Comparison of ENCODE assay signal across 11 cellular contexts in the genomic region with DNA sequence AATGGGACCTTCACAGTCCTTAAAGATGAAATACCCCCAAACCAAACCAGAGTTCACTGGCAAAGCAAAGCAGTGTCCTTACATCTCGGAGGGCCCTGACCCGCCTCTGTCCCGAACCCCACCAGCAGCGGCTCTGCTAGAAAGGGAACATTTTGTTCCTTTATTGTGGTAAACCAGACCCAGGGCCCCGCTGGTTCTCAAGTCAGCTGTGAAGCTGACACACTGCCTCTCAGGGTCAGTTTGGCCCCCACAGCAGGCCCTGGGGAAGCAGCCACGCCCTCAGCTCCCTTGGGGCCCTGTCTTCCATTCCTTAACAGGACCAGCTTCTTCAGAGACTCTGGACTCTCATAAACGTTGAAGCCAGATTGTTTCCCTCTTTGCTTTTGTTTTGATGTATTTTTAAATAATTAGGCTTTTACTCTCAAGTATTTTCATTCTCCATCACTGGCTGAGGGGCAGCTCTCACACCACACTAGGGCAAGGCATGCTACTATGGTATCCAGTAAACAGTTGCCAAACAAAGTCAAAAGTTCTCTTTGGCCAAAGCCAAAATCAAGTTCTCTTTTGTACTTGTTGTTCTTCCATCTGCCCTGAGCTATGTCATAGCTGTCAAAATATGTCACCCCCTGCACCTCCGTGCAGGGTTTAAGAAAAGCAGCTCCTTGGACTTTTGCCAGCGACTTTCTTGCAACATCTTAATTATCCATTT.
DNase-seq lines count a peak whose midpoint lies in the region; ATAC-seq and TF ChIP-seq lines count a peak whose summit lies in the region.
"Had no signal": no experiment of that assay in that cellular context is flagged by ENCODE, and none has a peak within 500 bp of the region (broad histone marks: within the 10 kb centered on the region; RNA-seq: fewer than 3 reads in every experiment).

No MANE protein-coding gene starts in this region.

- H3K4me1 Mint-ChIP-seq in CD14-positive monocyte (peaks cover 57% of the 10 kb centered on the region), WTC11 (peaks cover 43% of the 10 kb centered on the region)
- H3K4me1 Mint-ChIP-seq: CD8-positive, alpha-beta memory T cell had no signal

- POLR2A ChIA-PET in WTC11 (lab: Charles Lee) = no interaction called here

- H3K4me3 ChIP-seq in left ventricle myocardium inferior = no peak overlapping the region
- H3K4me3 ChIP-seq in prostate gland = no peak overlapping the region

- H3K27ac ChIP-seq in left ventricle myocardium inferior (replicated peaks) (peak overlapping the region; percentile 89), prostate gland (peak overlapping the region; percentile 46 to 51)

- no peaks in the 10 kb centered on the region for H3K36me3 ChIP-seq in left ventricle myocardium inferior
- H3K36me3 ChIP-seq in prostate gland = no peaks in the 10 kb centered on the region

- H3K9me3 Mint-ChIP-seq in CD14-positive monocyte (peaks cover 0 to 2% (median 0%) of the 10 kb centered on the region in 7 donors), WTC11 (no peaks in the 10 kb centered on the region)
- H3K9me3 Mint-ChIP-seq: CD8-positive, alpha-beta memory T cell had no signal

- TF ChIP-seq POLR2A in prostate gland (IDR thresholded peaks at IDR 0.05) = no peak

- CTCF ChIA-PET in WTC11 (lab: Charles Lee) = interaction anchor here (4.4 kb wide), 1 partner anchor 71 kb away, joined by 17 read pairs; no protein-coding TSS in a partner anchor

- H3K36me3 Mint-ChIP-seq in CD14-positive monocyte = no peaks in the 10 kb centered on the region
- H3K36me3 Mint-ChIP-seq in WTC11 = no peaks in the 10 kb centered on the region
- H3K36me3 Mint-ChIP-seq: CD8-positive, alpha-beta memory T cell had no signal

- no peak for TF ChIP-seq CTCF in CD14-positive monocyte (IDR thresholded peaks at IDR 0.05)
- no peak for TF ChIP-seq CTCF in WTC11 (IDR thresholded peaks at IDR 0.05)
- TF ChIP-seq CTCF in left ventricle myocardium inferior (IDR thresholded peaks at IDR 0.05; ENCODE audit: borderline replicate concordance) = no peak
- TF ChIP-seq CTCF in prostate gland (IDR thresholded peaks at IDR 0.05) = no peak

- H3K27me3 Mint-ChIP-seq in CD14-positive monocyte (ENCODE audit: low read depth in 3 of 3) (peaks cover 0 to 2% (median 1%) of the 10 kb centered on the region in 3 donors), WTC11 (ENCODE audit: low read depth) (no peaks in the 10 kb centered on the region)
- H3K27me3 Mint-ChIP-seq: CD8-positive, alpha-beta memory T cell had no signal

- no peaks in the 10 kb centered on the region for H3K9me3 ChIP-seq in left ventricle myocardium inferior (replicated peaks)
- no peaks in the 10 kb centered on the region for H3K9me3 ChIP-seq in prostate gland

- WGBS in prostate gland = 41% methylated on average over 9 of the region's 9 CpGs

- H3K27me3 ChIP-seq in left ventricle myocardium inferior (ENCODE audit: low read depth) = no peaks in the 10 kb centered on the region
- no peaks in the 10 kb centered on the region for H3K27me3 ChIP-seq in prostate gland (replicated peaks; ENCODE audit: insufficient read depth)

- H3K4me3 Mint-ChIP-seq in CD14-positive monocyte = peak overlapping the region in 1 of 2 donors; percentile 9
- no peak overlapping the region for H3K4me3 Mint-ChIP-seq in WTC11

- peak overlapping the region; percentile 67 to 95 (median 77) for H3K27ac Mint-ChIP-seq in CD14-positive monocyte
- H3K27ac Mint-ChIP-seq in WTC11 = no peak overlapping the region
- H3K27ac Mint-ChIP-seq: CD8-positive, alpha-beta memory T cell had no signal

- intact Hi-C loops in CD14-positive monocyte (cut with micrococcal nuclease) = no loop called here
- intact Hi-C loops in left ventricle myocardium inferior (cut with micrococcal nuclease) = no loop called here
- intact Hi-C loops in prostate gland (cut with DNase I) = loop anchor here (10.0 kb wide), 1 partner anchor 67 kb away; no protein-coding TSS in a partner anchor

- peak; percentile 37 for ATAC-seq in WTC11
- ATAC-seq in GM21576 (IDR thresholded peaks at IDR 0.05; ENCODE audit: unreplicated experiment) = no peak
- no peak for ATAC-seq in HG02610 (IDR thresholded peaks at IDR 0.05; ENCODE audit: unreplicated experiment)
- ATAC-seq: PC-3 had no signal

- H3K4me1 ChIP-seq in left ventricle myocardium inferior (peaks cover 72% of the 10 kb centered on the region), prostate gland (replicated peaks) (no peaks in the 10 kb centered on the region)

- DNase-seq in CD14-positive monocyte (ENCODE audit: low spot score) = no peak
- no peak for DNase-seq in WTC11 (ENCODE audit: low spot score)
- peak; percentile 81 for DNase-seq in left ventricle myocardium inferior
- DNase-seq in prostate gland (ENCODE audit: low spot score) = no peak
- no peak for DNase-seq in glomerular visceral epithelial cell (ENCODE audit: extremely low spot score)
- no peak for DNase-seq in activated CD8-positive, alpha-beta memory T cell treated with anti-CD3 and anti-CD28 coated beads, Interleukin-2, amount 50 U/mL, for 48 hours
- DNase-seq: CD8-positive, alpha-beta memory T cell; erythroblast; PC-3 had no signal

TF ChIP-seq in WTC11, 78 proteins besides CTCF, POLR2A, EP300 and RAD21 (continues in another document):
- TF ChIP-seq, protein P1, sequence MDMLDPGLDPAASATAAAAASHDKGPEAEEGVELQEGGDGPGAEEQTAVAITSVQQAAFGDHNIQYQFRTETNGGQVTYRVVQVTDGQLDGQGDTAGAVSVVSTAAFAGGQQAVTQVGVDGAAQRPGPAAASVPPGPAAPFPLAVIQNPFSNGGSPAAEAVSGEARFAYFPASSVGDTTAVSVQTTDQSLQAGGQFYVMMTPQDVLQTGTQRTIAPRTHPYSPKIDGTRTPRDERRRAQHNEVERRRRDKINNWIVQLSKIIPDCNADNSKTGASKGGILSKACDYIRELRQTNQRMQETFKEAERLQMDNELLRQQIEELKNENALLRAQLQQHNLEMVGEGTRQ (CRISPR knock-in tag; IDR thresholded peaks at IDR 0.05) = no peak
- TF ChIP-seq CREB1 (CRISPR knock-in tag; IDR thresholded peaks at IDR 0.05) (no peak), FOXK1 (CRISPR knock-in tag; IDR thresholded peaks at IDR 0.05) (no peak), ZNF416 (CRISPR knock-in tag; IDR thresholded peaks at IDR 0.05) (no peak), ZNF396 (CRISPR knock-in tag; IDR thresholded peaks at IDR 0.05; ENCODE audit: borderline replicate concordance) (no peak), NR3C1 (CRISPR knock-in tag; conservative IDR thresholded peaks at IDR 0.05; ENCODE audit: low read depth) (no peak), SP1 (CRISPR knock-in tag; conservative IDR thresholded peaks at IDR 0.05) (no peak), KAT7 (CRISPR knock-in tag; IDR thresholded peaks at IDR 0.05; ENCODE audit: borderline replicate concordance) (no peak), ZNF671 (CRISPR knock-in tag; IDR thresholded peaks at IDR 0.05) (no peak), EMX1 (CRISPR knock-in tag; IDR thresholded peaks at IDR 0.05) (no peak), ZNF263 (CRISPR knock-in tag; IDR thresholded peaks at IDR 0.05; ENCODE audit: low read depth) (no peak), SMAD4 (CRISPR knock-in tag; IDR thresholded peaks at IDR 0.05) (no peak), SMAD3 (CRISPR knock-in tag; IDR thresholded peaks at IDR 0.05; ENCODE audit: borderline replicate concordance) (no peak)
- TF ChIP-seq, protein P2, sequence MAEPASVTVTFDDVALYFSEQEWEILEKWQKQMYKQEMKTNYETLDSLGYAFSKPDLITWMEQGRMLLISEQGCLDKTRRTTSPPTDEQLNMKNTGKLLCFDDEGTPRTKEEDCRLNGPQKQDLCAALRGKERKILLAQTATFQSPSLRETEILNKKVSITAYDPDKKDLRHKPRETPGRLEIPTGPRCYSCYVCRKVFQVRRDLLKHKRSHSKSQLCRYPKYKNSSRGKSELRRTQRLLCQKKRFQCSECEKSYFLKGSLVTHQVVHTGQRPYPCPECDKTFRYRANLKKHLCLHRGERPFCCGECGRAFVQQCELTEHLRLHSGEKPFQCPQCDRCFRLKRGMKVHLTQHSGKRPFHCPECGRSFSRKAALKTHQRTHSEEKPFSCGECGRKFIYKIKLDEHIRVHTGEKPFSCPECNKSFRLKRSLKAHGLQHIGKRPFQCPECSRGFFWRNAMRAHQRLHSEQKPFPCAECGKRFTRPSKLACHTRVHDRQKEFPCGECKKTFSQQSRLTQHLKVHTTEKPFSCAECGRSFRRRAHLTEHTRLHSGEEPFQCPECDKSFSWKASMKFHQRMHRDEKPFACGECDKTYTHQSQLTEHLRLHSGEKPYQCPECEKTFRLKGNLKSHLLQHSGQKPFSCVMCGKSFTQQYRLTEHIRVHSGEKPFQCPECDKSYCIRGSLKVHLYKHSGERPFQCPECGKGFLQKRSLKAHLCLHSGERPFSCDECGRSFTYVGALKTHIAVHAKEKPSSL (CRISPR knock-in tag; conservative IDR thresholded peaks at IDR 0.05) = no peak
- TF ChIP-seq, protein P3, sequence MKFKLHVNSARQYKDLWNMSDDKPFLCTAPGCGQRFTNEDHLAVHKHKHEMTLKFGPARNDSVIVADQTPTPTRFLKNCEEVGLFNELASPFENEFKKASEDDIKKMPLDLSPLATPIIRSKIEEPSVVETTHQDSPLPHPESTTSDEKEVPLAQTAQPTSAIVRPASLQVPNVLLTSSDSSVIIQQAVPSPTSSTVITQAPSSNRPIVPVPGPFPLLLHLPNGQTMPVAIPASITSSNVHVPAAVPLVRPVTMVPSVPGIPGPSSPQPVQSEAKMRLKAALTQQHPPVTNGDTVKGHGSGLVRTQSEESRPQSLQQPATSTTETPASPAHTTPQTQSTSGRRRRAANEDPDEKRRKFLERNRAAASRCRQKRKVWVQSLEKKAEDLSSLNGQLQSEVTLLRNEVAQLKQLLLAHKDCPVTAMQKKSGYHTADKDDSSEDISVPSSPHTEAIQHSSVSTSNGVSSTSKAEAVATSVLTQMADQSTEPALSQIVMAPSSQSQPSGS (CRISPR knock-in tag; IDR thresholded peaks at IDR 0.05; ENCODE audit: borderline replicate concordance, low read depth) = no peak
- TF ChIP-seq, protein P4, sequence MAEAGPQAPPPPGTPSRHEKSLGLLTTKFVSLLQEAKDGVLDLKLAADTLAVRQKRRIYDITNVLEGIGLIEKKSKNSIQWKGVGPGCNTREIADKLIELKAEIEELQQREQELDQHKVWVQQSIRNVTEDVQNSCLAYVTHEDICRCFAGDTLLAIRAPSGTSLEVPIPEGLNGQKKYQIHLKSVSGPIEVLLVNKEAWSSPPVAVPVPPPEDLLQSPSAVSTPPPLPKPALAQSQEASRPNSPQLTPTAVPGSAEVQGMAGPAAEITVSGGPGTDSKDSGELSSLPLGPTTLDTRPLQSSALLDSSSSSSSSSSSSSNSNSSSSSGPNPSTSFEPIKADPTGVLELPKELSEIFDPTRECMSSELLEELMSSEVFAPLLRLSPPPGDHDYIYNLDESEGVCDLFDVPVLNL (CRISPR knock-in tag; IDR thresholded peaks at IDR 0.05; ENCODE audit: borderline replicate concordance, low read depth) = no peak
